Comparison of ENCODE assay signal across 16 cellular contexts in the genomic region with DNA sequence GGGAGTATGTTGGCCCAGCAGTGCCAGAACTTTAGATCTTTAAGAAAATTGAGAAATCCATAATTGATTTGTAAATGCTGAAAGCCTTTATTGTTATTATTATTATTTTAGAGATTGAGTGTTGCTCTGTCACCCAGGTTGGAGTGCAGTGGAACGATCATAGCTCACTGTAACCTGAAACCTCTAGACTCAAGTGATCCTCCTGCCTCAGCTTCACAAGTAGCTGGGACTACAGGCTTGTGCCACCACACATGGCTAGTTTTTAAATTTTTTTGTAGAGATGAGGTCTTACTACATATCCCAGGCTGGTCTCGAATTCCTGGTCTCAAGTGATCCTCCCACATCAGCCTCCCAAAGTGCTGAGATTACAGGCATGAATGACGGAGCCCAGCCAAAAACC.
"Had no signal": no experiment of that assay in that cellular context is flagged by ENCODE, and none has a peak within 500 bp of the region (broad histone marks: within the 10 kb centered on the region; RNA-seq: fewer than 3 reads in every experiment).

No MANE protein-coding gene starts in this region.

- H3K4me1 ChIP-seq: breast epithelium, esophagus squamous epithelium had no signal

- ATAC-seq: activated CD4-positive, alpha-beta T cell treated with anti-CD3 and anti-CD28 coated beads for 36 hours; foreskin keratinocyte; left cardiac atrium had no signal

- H3K4me3 ChIP-seq: breast epithelium, dorsolateral prefrontal cortex, esophagus squamous epithelium, sigmoid colon had no signal

- DNase-seq: activated CD4-positive, alpha-beta memory T cell treated with anti-CD3 and anti-CD28 coated beads, Interleukin-2, amount 10 ng/mL, durations not matched to agents 7 days and 5 days; activated CD4-positive, alpha-beta T cell treated with anti-CD3 and anti-CD28 coated beads for 36 hours; activated gamma-delta T cell treated with Interleukin-2 at 50 U/mL for 16 hours; activated naive CD8-positive, alpha-beta T cell treated with anti-CD3 and anti-CD28 coated beads for 36 hours; activated T-cell treated with anti-CD3 and anti-CD28 coated beads, Interleukin-2, amount 50 U/mL, for 48 hours; anterior cingulate cortex; dorsolateral prefrontal cortex; esophagus squamous epithelium; foreskin keratinocyte; left cardiac atrium; sigmoid colon; stimulated activated CD4-positive, alpha-beta T cell treated with anti-CD3 and anti-CD28 coated beads, Interleukin-12 subunit alpha, Interleukin-12 subunit beta, amount 100 ng/mL, for 4 hours; stimulated activated naive CD4-positive, alpha-beta T cell treated with Interleukin-2 at 50 U/mL for 16 hours; T-helper 9 cell had no signal

- H3K27me3 ChIP-seq: breast epithelium, dorsolateral prefrontal cortex, esophagus squamous epithelium, foreskin keratinocyte, sigmoid colon had no signal

- H3K9me3 ChIP-seq: breast epithelium, esophagus squamous epithelium, sigmoid colon had no signal

- H3K27ac ChIP-seq: breast epithelium, dorsolateral prefrontal cortex, esophagus squamous epithelium, foreskin keratinocyte, sigmoid colon, VCaP had no signal

- H3K36me3 ChIP-seq: breast epithelium, esophagus squamous epithelium, sigmoid colon had no signal
